1 cellular context compared by ENCODE assay signal in the genomic region with DNA sequence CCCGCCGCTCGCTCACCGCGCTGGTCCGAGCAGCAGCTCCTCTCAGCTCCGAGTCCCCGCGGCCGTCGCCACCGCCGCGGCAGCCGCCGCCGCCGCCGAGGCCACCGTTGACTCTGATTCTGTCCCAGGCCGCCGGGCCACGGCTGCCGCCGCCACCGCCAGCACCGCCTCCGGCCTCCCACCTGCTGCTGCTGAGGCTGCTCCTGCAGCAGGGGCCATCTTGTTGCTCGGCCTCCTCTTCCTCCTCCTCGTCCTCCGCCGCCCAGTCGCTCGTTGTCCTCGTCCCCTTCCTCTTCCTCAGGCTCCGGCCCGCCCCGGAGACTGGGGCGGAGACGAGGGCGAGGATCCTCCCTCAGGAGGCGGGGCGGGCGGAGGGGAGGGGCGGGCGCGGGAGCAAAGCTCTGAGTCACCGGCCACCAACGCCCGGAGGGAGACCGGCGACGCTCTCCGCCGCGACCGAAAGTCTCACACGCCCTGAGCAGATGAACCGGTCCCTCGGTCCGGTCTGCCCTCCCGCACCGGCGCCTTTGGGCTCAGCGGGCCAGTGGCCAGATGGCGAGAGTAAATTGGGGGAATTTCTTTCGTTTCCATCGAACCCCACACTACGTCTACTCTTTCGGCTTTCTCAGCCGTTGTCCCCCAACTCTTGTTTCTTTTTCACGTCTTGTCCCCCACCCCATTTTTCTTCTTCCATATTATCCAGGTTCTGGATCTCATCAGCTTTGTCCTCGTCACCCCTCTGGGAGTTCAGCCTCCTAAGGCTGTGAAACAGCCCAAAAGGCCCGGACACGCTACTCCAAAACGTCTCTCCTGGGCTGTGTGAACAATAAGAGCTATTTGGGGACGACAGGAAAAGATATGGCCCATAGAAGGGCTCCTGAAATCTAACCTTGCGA.
A peak's percentile ranks its signal among the peaks of the same experiment; 100 is the strongest.
TF ChIP-seq lines count a peak whose summit lies in the region.

A gene with protein sequence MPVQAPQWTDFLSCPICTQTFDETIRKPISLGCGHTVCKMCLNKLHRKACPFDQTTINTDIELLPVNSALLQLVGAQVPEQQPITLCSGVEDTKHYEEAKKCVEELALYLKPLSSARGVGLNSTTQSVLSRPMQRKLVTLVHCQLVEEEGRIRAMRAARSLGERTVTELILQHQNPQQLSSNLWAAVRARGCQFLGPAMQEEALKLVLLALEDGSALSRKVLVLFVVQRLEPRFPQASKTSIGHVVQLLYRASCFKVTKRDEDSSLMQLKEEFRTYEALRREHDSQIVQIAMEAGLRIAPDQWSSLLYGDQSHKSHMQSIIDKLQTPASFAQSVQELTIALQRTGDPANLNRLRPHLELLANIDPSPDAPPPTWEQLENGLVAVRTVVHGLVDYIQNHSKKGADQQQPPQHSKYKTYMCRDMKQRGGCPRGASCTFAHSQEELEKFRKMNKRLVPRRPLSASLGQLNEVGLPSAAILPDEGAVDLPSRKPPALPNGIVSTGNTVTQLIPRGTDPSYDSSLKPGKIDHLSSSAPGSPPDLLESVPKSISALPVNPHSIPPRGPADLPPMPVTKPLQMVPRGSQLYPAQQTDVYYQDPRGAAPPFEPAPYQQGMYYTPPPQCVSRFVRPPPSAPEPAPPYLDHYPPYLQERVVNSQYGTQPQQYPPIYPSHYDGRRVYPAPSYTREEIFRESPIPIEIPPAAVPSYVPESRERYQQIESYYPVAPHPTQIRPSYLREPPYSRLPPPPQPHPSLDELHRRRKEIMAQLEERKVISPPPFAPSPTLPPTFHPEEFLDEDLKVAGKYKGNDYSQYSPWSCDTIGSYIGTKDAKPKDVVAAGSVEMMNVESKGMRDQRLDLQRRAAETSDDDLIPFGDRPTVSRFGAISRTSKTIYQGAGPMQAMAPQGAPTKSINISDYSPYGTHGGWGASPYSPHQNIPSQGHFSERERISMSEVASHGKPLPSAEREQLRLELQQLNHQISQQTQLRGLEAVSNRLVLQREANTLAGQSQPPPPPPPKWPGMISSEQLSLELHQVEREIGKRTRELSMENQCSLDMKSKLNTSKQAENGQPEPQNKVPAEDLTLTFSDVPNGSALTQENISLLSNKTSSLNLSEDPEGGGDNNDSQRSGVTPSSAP (minus strand): TSS at position 278 of the 896 bp plus-strand sequence. CDS start 29,372 bp downstream, outside the sequence.

TF ChIP-seq in K562, 482 proteins besides CTCF, POLR2A, EP300 and RAD21 (continued from another document and continues in another):
- TF ChIP-seq, protein P1, sequence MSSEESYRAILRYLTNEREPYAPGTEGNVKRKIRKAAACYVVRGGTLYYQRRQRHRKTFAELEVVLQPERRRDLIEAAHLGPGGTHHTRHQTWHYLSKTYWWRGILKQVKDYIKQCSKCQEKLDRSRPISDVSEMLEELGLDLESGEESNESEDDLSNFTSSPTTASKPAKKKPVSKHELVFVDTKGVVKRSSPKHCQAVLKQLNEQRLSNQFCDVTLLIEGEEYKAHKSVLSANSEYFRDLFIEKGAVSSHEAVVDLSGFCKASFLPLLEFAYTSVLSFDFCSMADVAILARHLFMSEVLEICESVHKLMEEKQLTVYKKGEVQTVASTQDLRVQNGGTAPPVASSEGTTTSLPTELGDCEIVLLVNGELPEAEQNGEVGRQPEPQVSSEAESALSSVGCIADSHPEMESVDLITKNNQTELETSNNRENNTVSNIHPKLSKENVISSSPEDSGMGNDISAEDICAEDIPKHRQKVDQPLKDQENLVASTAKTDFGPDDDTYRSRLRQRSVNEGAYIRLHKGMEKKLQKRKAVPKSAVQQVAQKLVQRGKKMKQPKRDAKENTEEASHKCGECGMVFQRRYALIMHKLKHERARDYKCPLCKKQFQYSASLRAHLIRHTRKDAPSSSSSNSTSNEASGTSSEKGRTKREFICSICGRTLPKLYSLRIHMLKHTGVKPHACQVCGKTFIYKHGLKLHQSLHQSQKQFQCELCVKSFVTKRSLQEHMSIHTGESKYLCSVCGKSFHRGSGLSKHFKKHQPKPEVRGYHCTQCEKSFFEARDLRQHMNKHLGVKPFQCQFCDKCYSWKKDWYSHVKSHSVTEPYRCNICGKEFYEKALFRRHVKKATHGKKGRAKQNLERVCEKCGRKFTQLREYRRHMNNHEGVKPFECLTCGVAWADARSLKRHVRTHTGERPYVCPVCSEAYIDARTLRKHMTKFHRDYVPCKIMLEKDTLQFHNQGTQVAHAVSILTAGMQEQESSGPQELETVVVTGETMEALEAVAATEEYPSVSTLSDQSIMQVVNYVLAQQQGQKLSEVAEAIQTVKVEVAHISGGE (CRISPR knock-in tag; IDR thresholded peaks at IDR 0.05), result peak in 1 of 3 experiments; percentile 76; a peak in 2 of 6 replicates
- TF ChIP-seq, protein P2, sequence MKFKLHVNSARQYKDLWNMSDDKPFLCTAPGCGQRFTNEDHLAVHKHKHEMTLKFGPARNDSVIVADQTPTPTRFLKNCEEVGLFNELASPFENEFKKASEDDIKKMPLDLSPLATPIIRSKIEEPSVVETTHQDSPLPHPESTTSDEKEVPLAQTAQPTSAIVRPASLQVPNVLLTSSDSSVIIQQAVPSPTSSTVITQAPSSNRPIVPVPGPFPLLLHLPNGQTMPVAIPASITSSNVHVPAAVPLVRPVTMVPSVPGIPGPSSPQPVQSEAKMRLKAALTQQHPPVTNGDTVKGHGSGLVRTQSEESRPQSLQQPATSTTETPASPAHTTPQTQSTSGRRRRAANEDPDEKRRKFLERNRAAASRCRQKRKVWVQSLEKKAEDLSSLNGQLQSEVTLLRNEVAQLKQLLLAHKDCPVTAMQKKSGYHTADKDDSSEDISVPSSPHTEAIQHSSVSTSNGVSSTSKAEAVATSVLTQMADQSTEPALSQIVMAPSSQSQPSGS (CRISPR knock-in tag; IDR thresholded peaks at IDR 0.05), result no peak
- TF ChIP-seq ZNF589 (CRISPR knock-in tag; IDR thresholded peaks at IDR 0.05; ENCODE audit: low read depth) (peak; percentile 49; the same call in 1 of the 2 replicates), PRMT5 (CRISPR knock-in tag; IDR thresholded peaks at IDR 0.05) (no peak), COPS2 (conservative IDR thresholded peaks at IDR 0.05) (no peak), FOXP1 (CRISPR knock-in tag; IDR thresholded peaks at IDR 0.05) (peak; percentile 68), CSDE1 (IDR thresholded peaks at IDR 0.05) (no peak; a peak in 1 of 4 replicates), ESRRB (CRISPR knock-in tag; IDR thresholded peaks at IDR 0.05; ENCODE audit: borderline replicate concordance) (no peak), MTA2 (IDR thresholded peaks at IDR 0.05; ENCODE audit: low read depth) (no peak), ZNF217 (CRISPR knock-in tag; IDR thresholded peaks at IDR 0.05) (no peak), CREB1 (IDR thresholded peaks at IDR 0.05) (peak; percentile 80), CREB1 (CRISPR knock-in tag; IDR thresholded peaks at IDR 0.05) (peak; percentile 51; the same call in 1 of the 2 replicates), ZNF143 (CRISPR knock-in tag; IDR thresholded peaks at IDR 0.05) (no peak), TEAD2 (tag; IDR thresholded peaks at IDR 0.05) (no peak), BRF1 (IDR thresholded peaks at IDR 0.05; ENCODE audit: borderline replicate concordance, extremely low read depth, insufficient read length) (no peak), EP400 (IDR thresholded peaks at IDR 0.05) (peak; percentile 64), TCF7 (IDR thresholded peaks at IDR 0.05; ENCODE audit: borderline replicate concordance) (0 out of 2 replicates have a peak, but pooled peaks have one; percentile 37), KLF6 (CRISPR knock-in tag; IDR thresholded peaks at IDR 0.05; ENCODE audit: borderline replicate concordance) (no peak), PML (IDR thresholded peaks at IDR 0.05; ENCODE audit: low read length) (peak; percentile 87; the same call in 1 of the 2 replicates), NEUROD1 (IDR thresholded peaks at IDR 0.05; ENCODE audit: borderline replicate concordance, low read depth, low read length, partially characterized antibody) (peak; percentile 63), ARID2 (IDR thresholded peaks at IDR 0.05) (no peak), CHD4 (IDR thresholded peaks at IDR 0.05; ENCODE audit: insufficient read depth, insufficient replicate concordance, low read depth, low read length, poor library complexity, severe bottlenecking) (no peak), ZNF586 (CRISPR knock-in tag; conservative IDR thresholded peaks at IDR 0.05) (no peak), GATA2 (CRISPR knock-in tag; IDR thresholded peaks at IDR 0.05) (no peak), MYC (IDR thresholded peaks at IDR 0.05; ENCODE audit: low read depth, low read length) (peak; percentile 25; the same call in 1 of the 2 replicates), MYC (CRISPR knock-in tag; IDR thresholded peaks at IDR 0.05; ENCODE audit: borderline replicate concordance, low read depth) (no peak), MCM2 (IDR thresholded peaks at IDR 0.05; ENCODE audit: low read depth) (no peak), ZNF79 (CRISPR knock-in tag; IDR thresholded peaks at IDR 0.05; ENCODE audit: low read depth) (no peak), PRPF4 (IDR thresholded peaks at IDR 0.05; ENCODE audit: insufficient read depth, low read depth, low read length, poor library complexity, severe bottlenecking) (no peak), MECOM (CRISPR knock-in tag; IDR thresholded peaks at IDR 0.05) (no peak; the same call in 1 of the 2 replicates), ETS2 (tag; IDR thresholded peaks at IDR 0.05; ENCODE audit: borderline replicate concordance, poor library complexity, severe bottlenecking) (no peak), CBFB (CRISPR knock-in tag; IDR thresholded peaks at IDR 0.05) (no peak)
- TF ChIP-seq, protein P3, sequence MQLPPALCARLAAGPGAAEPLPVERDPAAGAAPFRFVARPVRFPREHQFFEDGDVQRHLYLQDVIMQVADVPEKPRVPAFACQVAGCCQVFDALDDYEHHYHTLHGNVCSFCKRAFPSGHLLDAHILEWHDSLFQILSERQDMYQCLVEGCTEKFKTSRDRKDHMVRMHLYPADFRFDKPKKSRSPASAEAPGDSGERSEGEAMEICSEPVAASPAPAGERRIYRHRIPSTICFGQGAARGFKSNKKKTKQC (CRISPR knock-in tag; IDR thresholded peaks at IDR 0.05), result peak; percentile 67; the same call in 1 of the 2 replicates
- TF ChIP-seq, protein P4, sequence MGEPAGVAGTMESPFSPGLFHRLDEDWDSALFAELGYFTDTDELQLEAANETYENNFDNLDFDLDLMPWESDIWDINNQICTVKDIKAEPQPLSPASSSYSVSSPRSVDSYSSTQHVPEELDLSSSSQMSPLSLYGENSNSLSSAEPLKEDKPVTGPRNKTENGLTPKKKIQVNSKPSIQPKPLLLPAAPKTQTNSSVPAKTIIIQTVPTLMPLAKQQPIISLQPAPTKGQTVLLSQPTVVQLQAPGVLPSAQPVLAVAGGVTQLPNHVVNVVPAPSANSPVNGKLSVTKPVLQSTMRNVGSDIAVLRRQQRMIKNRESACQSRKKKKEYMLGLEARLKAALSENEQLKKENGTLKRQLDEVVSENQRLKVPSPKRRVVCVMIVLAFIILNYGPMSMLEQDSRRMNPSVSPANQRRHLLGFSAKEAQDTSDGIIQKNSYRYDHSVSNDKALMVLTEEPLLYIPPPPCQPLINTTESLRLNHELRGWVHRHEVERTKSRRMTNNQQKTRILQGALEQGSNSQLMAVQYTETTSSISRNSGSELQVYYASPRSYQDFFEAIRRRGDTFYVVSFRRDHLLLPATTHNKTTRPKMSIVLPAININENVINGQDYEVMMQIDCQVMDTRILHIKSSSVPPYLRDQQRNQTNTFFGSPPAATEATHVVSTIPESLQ (CRISPR knock-in tag; IDR thresholded peaks at IDR 0.05), result no peak
- TF ChIP-seq, protein P5, sequence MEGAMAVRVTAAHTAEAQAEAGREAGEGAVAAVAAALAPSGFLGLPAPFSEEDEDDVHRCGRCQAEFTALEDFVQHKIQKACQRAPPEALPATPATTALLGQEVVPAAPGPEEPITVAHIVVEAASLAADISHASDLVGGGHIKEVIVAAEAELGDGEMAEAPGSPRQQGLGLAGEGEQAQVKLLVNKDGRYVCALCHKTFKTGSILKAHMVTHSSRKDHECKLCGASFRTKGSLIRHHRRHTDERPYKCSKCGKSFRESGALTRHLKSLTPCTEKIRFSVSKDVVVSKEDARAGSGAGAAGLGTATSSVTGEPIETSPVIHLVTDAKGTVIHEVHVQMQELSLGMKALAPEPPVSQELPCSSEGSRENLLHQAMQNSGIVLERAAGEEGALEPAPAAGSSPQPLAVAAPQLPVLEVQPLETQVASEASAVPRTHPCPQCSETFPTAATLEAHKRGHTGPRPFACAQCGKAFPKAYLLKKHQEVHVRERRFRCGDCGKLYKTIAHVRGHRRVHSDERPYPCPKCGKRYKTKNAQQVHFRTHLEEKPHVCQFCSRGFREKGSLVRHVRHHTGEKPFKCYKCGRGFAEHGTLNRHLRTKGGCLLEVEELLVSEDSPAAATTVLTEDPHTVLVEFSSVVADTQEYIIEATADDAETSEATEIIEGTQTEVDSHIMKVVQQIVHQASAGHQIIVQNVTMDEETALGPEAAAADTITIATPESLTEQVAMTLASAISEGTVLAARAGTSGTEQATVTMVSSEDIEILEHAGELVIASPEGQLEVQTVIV (CRISPR knock-in tag; IDR thresholded peaks at IDR 0.05; ENCODE audit: borderline replicate concordance), result no peak
- TF ChIP-seq, protein P6, sequence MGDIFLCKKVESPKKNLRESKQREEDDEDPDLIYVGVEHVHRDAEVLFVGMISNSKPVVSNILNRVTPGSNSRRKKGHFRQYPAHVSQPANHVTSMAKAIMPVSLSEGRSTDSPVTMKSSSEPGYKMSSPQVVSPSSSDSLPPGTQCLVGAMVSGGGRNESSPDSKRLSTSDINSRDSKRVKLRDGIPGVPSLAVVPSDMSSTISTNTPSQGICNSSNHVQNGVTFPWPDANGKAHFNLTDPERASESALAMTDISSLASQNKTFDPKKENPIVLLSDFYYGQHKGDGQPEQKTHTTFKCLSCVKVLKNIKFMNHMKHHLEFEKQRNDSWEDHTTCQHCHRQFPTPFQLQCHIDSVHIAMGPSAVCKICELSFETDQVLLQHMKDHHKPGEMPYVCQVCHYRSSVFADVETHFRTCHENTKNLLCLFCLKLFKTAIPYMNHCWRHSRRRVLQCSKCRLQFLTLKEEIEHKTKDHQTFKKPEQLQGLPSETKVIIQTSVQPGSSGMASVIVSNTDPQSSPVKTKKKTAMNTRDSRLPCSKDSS (IDR thresholded peaks at IDR 0.05; ENCODE audit: low read depth, partially characterized antibody), result no peak
- TF ChIP-seq, protein P7, sequence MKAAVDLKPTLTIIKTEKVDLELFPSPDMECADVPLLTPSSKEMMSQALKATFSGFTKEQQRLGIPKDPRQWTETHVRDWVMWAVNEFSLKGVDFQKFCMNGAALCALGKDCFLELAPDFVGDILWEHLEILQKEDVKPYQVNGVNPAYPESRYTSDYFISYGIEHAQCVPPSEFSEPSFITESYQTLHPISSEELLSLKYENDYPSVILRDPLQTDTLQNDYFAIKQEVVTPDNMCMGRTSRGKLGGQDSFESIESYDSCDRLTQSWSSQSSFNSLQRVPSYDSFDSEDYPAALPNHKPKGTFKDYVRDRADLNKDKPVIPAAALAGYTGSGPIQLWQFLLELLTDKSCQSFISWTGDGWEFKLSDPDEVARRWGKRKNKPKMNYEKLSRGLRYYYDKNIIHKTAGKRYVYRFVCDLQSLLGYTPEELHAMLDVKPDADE (conservative IDR thresholded peaks at IDR 0.05; ENCODE audit: control insufficient read depth, low read depth, low read length), result 0 out of 2 replicates have a peak, but pooled peaks have one; percentile 68
- TF ChIP-seq, protein P8, sequence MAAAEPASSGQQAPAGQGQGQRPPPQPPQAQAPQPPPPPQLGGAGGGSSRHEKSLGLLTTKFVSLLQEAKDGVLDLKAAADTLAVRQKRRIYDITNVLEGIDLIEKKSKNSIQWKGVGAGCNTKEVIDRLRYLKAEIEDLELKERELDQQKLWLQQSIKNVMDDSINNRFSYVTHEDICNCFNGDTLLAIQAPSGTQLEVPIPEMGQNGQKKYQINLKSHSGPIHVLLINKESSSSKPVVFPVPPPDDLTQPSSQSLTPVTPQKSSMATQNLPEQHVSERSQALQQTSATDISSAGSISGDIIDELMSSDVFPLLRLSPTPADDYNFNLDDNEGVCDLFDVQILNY (CRISPR knock-in tag; IDR thresholded peaks at IDR 0.05), result no peak
- TF ChIP-seq, protein P9, sequence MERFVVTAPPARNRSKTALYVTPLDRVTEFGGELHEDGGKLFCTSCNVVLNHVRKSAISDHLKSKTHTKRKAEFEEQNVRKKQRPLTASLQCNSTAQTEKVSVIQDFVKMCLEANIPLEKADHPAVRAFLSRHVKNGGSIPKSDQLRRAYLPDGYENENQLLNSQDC (CRISPR knock-in tag; IDR thresholded peaks at IDR 0.05), result peak; percentile 76; the same call in 1 of the 2 replicates
